8 cellular contexts compared by ENCODE assay signal in genomic region chr2:60555066-60555793, GRCh38. TPM values are rescaled to one million over a fixed set of nuclear protein-coding genes. Genes with fewer than 3 reads are reported as not detected.
DNase-seq lines count a peak whose midpoint lies in the region; ATAC-seq and TF ChIP-seq lines count a peak whose summit lies in the region.

No MANE protein-coding gene starts in this region.

- H3K27ac Mint-ChIP-seq in activated naive CD4-positive, alpha-beta T cell treated with anti-CD3 and anti-CD28 coated beads, Interleukin-2, amount 50 U/mL, for 24 hours = peak overlapping the region; percentile 42

- no peaks in the 10 kb centered on the region for H3K36me3 Mint-ChIP-seq in activated naive CD4-positive, alpha-beta T cell treated with anti-CD3 and anti-CD28 coated beads, Interleukin-2, amount 50 U/mL, for 24 hours

- DNase-seq in EH (ENCODE audit: low read depth) = peak; percentile 78
- DNase-seq in HT1080 (ENCODE audit: low read depth) = peak; percentile 77
- peak; percentile 63 for DNase-seq in RPMI7951 (ENCODE audit: low read depth)
- DNase-seq in left ventricle myocardium inferior = peak; percentile 28
- no peak for DNase-seq in NK-92 (lab: John Stamatoyannopoulos, UW; ENCODE audit: unreplicated experiment)

- H3K27me3 Mint-ChIP-seq in activated naive CD4-positive, alpha-beta T cell treated with anti-CD3 and anti-CD28 coated beads, Interleukin-2, amount 50 U/mL, for 24 hours = peaks cover 42% of the 10 kb centered on the region

- peak; percentile 30 for ATAC-seq in GM21367 (IDR thresholded peaks at IDR 0.05; ENCODE audit: unreplicated experiment)

- peaks cover 39% of the 10 kb centered on the region for H3K4me1 Mint-ChIP-seq in activated naive CD4-positive, alpha-beta T cell treated with anti-CD3 and anti-CD28 coated beads, Interleukin-2, amount 50 U/mL, for 24 hours

- no peaks in the 10 kb centered on the region for H3K9me3 ChIP-seq in left ventricle myocardium inferior (replicated peaks)

- peak overlapping the region; percentile 87 for H3K27ac ChIP-seq in left ventricle myocardium inferior (replicated peaks)
- H3K27ac ChIP-seq in rectal smooth muscle tissue (ENCODE audit: low read depth, low read length) = peak overlapping the region; percentile 85

- H3K9me3 Mint-ChIP-seq in activated naive CD4-positive, alpha-beta T cell treated with anti-CD3 and anti-CD28 coated beads, Interleukin-2, amount 50 U/mL, for 24 hours = no peaks in the 10 kb centered on the region

- H3K4me3 ChIP-seq in left ventricle myocardium inferior = peak overlapping the region; percentile 73
- peak overlapping the region; percentile 60 for H3K4me3 ChIP-seq in rectal smooth muscle tissue (ENCODE audit: low read length)

- TF ChIP-seq CTCF in left ventricle myocardium inferior (IDR thresholded peaks at IDR 0.05; ENCODE audit: borderline replicate concordance) = peak; percentile 25

- peak overlapping the region; percentile 84 for H3K4me3 Mint-ChIP-seq in activated naive CD4-positive, alpha-beta T cell treated with anti-CD3 and anti-CD28 coated beads, Interleukin-2, amount 50 U/mL, for 24 hours

- H3K9ac ChIP-seq in rectal smooth muscle tissue (ENCODE audit: low read length) = peak overlapping the region; percentile 6

- intact Hi-C loops in left ventricle myocardium inferior (cut with micrococcal nuclease) = no loop called here

- H3K36me3 ChIP-seq in left ventricle myocardium inferior (no peaks in the 10 kb centered on the region), rectal smooth muscle tissue (ENCODE audit: control insufficient read depth, insufficient read depth, low read length) (no peaks in the 10 kb centered on the region)

- peaks cover 66% of the 10 kb centered on the region for H3K4me1 ChIP-seq in left ventricle myocardium inferior
- H3K4me1 ChIP-seq in rectal smooth muscle tissue (ENCODE audit: control insufficient read depth, insufficient read depth, low read length) = no peaks in the 10 kb centered on the region

- H3K27me3 ChIP-seq in left ventricle myocardium inferior (ENCODE audit: low read depth) (peaks cover 95% of the 10 kb centered on the region), rectal smooth muscle tissue (ENCODE audit: control insufficient read depth, insufficient read depth, low read length) (no peaks in the 10 kb centered on the region)

RNA-seq across cellular contexts. Expression of gene BCL11A, which starts 1.8 kb away (rescaled TPM):
- total RNA-seq in HT1080 (2014; rRNA removed; shearing (Covaris generic)) = 9.8 and 15.6 TPM in 2 replicates
- polyA plus RNA-seq in HT1080 (2015; cell fraction: cytosol; rRNA removed) = 8.3 and 8.5 TPM in 2 replicates
- 11.6 and 13.6 TPM in 2 replicates for polyA plus RNA-seq in HT1080 (2015; cell fraction: nucleus; rRNA removed)
- under 0.01 TPM in 1 of 2 replicates, not detected in the other for total RNA-seq in RPMI7951 (2014; rRNA removed; shearing (Covaris generic))
- total RNA-seq in left ventricle myocardium inferior = 27.1 TPM

Comparison
In these comparisons a context has a peak if more than half of its experiments do, and no peak if none do; other contexts are left out.
1. RNA of gene BCL11A, which starts 1.8 kb away (total RNA-seq): 27.1 TPM in left ventricle myocardium inferior (single experiment) and 9.8 to 15.6 TPM in HT1080; under 0.01 TPM in RPMI7951; every median in the first group is over 10 times any median in the second.